7 cellular contexts compared by ENCODE assay signal in genomic region chr3:20185733-20186599, GRCh38. TPM values are rescaled to one million over a fixed set of nuclear protein-coding genes. Genes with fewer than 3 reads are reported as not detected.
DNase-seq lines count a peak whose midpoint lies in the region; ATAC-seq, FAIRE-seq and TF ChIP-seq lines count a peak whose summit lies in the region.

Gene SGO1, minus strand, starts transcription at chr3:20186206. Its CDS starts 2,179 bp downstream, at chr3:20184027.

- peak; percentile 95 for ATAC-seq in HG02973 (IDR thresholded peaks at IDR 0.05; ENCODE audit: unreplicated experiment)

- peak within 1 kb of the TSS; percentile 88 for H3K27ac ChIP-seq in hepatocyte

- peak within 1 kb of the TSS; percentile 77 for H2AFZ ChIP-seq in hepatocyte

- H3K79me2 ChIP-seq in hepatocyte = peaks cover 13% of the 10 kb centered on the region

- no peaks in the 10 kb centered on the region for H3K9me3 ChIP-seq in hepatocyte (ENCODE audit: low read depth)

- peak; percentile 99 for FAIRE-seq in GM18507 (lab: Jason Lieb, UNC)

- peaks cover 9% of the 10 kb centered on the region for H3K4me1 ChIP-seq in hepatocyte (ENCODE audit: insufficient read depth)

- in situ Hi-C loops in astrocyte of the cerebellum (cut with HindIII; ENCODE audit: low sequenced_read_pairs) = loop anchor here (10.0 kb wide), 1 partner anchor 301 kb away; no protein-coding TSS in a partner anchor

- H3K4me2 ChIP-seq in hepatocyte = peak within 1 kb of the TSS; percentile 89

- H3K4me3 ChIP-seq in astrocyte of the cerebellum (ENCODE audit: low read depth, low read length) = peak within 1 kb of the TSS; percentile 90
- H3K4me3 ChIP-seq in hepatocyte = peak within 1 kb of the TSS; percentile 80

- TF ChIP-seq CTCF in astrocyte of the cerebellum (IDR thresholded peaks at IDR 0.05; ENCODE audit: low read depth, low read length, missing control alignments) (peak; percentile 13), hepatocyte (IDR thresholded peaks at IDR 0.05; ENCODE audit: poor library complexity) (no peak)

- 2% methylated on average over 64 of the region's 64 CpGs for WGBS in hepatocyte (ENCODE audit: low lambda C conversion rate, missing lambda C conversion rate)

- no peaks in the 10 kb centered on the region for H3K36me3 ChIP-seq in hepatocyte (replicated peaks; ENCODE audit: insufficient read depth, low read depth)

- DNase-seq in GM18507 (ENCODE audit: extremely low spot score, insufficient read length, low read depth) (peak; percentile 89), NCI-H2029 (lab: John Stamatoyannopoulos, UW) (peak; percentile 98), T-helper 22 cell (ENCODE audit: low read depth) (peak; percentile 99), astrocyte of the cerebellum (ENCODE audit: low read depth) (peak; percentile 96), hepatocyte (ENCODE audit: low spot score) (peak; percentile 99), renal cortical epithelial cell (ENCODE audit: low read depth) (peak; percentile 97)

- H3K9me2 ChIP-seq in hepatocyte (replicated peaks; ENCODE audit: insufficient read depth) = no peaks in the 10 kb centered on the region

- no peaks in the 10 kb centered on the region for H4K20me1 ChIP-seq in hepatocyte (ENCODE audit: insufficient read depth, poor library complexity, severe bottlenecking)

- no peaks in the 10 kb centered on the region for H3K27me3 ChIP-seq in hepatocyte

RNA-seq across cellular contexts. Expression of gene SGO1, which starts in this region (rescaled TPM):
- 4.5 and 6.7 TPM in 2 replicates for total RNA-seq in hepatocyte
- polyA plus RNA-seq in hepatocyte = 5.6 and 5.8 TPM in 2 replicates
- 0.99 and 7.3 TPM in 2 replicates for total RNA-seq in renal cortical epithelial cell

Comparison
In these comparisons a context has a peak if more than half of its experiments do, and no peak if none do; other contexts are left out.
1. Peak in every context shown above with its lines: DNase-seq, ATAC-seq, H3K4me3 ChIP-seq and H3K27ac ChIP-seq.